Comparison of ENCODE assay signal across 9 cellular contexts in the genomic region with DNA sequence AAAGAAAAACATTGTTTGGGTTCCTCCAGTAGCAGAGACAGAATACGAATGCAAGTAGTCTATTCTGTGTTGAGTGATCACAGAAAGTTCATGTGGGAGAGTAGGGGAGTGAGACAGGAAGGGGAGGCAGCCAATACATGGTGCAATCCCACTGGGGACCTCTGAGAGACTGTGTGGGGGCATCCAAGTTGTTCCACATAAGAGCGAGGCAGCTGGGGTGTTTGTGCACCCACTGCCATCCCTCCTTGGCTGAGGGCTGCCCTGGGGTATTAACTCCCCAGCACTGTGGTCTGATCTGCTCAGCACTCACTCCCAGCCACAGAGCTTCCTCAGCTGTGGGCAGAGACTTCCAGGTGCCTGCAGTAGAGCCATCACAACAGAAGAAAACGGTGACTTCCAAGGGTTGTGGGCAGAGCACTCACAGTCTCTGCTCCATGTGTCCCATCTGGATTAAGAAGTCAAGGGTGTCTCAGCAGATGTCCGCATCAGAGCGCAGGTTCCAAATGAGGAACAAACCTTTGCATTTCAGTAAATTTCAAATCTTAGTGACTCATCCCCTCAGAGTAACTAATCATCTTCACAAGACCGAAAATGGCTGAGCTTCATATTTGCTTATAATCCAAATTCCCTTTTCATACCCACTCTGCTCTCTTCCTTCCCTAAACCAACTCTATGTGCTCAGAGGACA.
A peak's percentile ranks its signal among the peaks of the same experiment; 100 is the strongest.
DNase-seq lines count a peak whose midpoint lies in the region; ATAC-seq lines count a peak whose summit lies in the region.
"Had no signal": no experiment of that assay in that cellular context is flagged by ENCODE, and none has a peak within 500 bp of the region (broad histone marks: within the 10 kb centered on the region; RNA-seq: fewer than 3 reads in every experiment).

No MANE protein-coding gene starts in this region.

- CTCF ChIA-PET in CD4-positive, alpha-beta memory T cell (lab: Charles Lee; ENCODE audit: partially characterized antibody), result interaction anchor here (1.4 kb wide), 1 partner anchor 8 kb away, joined by 3 read pairs; no protein-coding TSS in a partner anchor

- no peaks in the 10 kb centered on the region for H3K27me3 ChIP-seq in CD4-positive, alpha-beta memory T cell (ENCODE audit: insufficient read depth, low read length)

- no peak overlapping the region for H3K27ac ChIP-seq in CD4-positive, alpha-beta memory T cell (ENCODE audit: low read depth, low read length)

- peak overlapping the region; percentile 59 for H3K27ac Mint-ChIP-seq in stimulated activated naive B cell treated with anti-CD40 and anti-IgM and Interleukin-4, amounts not matched to agents 10 μg/mL and 1 μg/mL and 100 μg/mL, for 72 hours
- no peak overlapping the region for H3K27ac Mint-ChIP-seq in CD4-positive, alpha-beta memory T cell
- H3K27ac Mint-ChIP-seq: activated naive CD8-positive, alpha-beta T cell treated with anti-CD3 and anti-CD28 coated beads, Interleukin-2, amount 10 ng/mL, durations not matched to agents 7 days and 5 days had no signal

- no peaks in the 10 kb centered on the region for H3K4me1 ChIP-seq in CD4-positive, alpha-beta memory T cell (ENCODE audit: insufficient read depth, low read length)

- no peaks in the 10 kb centered on the region for H3K36me3 Mint-ChIP-seq in stimulated activated naive B cell treated with anti-CD40 and anti-IgM and Interleukin-4, amounts not matched to agents 10 μg/mL and 1 μg/mL and 100 μg/mL, for 72 hours
- no peaks in the 10 kb centered on the region for H3K36me3 Mint-ChIP-seq in CD4-positive, alpha-beta memory T cell
- H3K36me3 Mint-ChIP-seq: activated naive CD8-positive, alpha-beta T cell treated with anti-CD3 and anti-CD28 coated beads, Interleukin-2, amount 10 ng/mL, durations not matched to agents 7 days and 5 days had no signal

- H3K4me3 Mint-ChIP-seq in stimulated activated naive B cell treated with anti-CD40 and anti-IgM and Interleukin-4, amounts not matched to agents 10 μg/mL and 1 μg/mL and 100 μg/mL, for 72 hours, result peak overlapping the region; percentile 32 to 39
- H3K4me3 Mint-ChIP-seq in CD4-positive, alpha-beta memory T cell, result no peak overlapping the region
- H3K4me3 Mint-ChIP-seq: activated naive CD8-positive, alpha-beta T cell treated with anti-CD3 and anti-CD28 coated beads, Interleukin-2, amount 10 ng/mL, durations not matched to agents 7 days and 5 days had no signal

- POLR2A ChIA-PET in CD4-positive, alpha-beta memory T cell (lab: Charles Lee; ENCODE audit: partially characterized antibody), result no interaction called here

- intact Hi-C loops in left ventricle myocardium superior (cut with micrococcal nuclease), result no loop called here
- intact Hi-C loops in CD4-positive, alpha-beta memory T cell (cut with micrococcal nuclease), result no loop called here

- H3K27me3 Mint-ChIP-seq in stimulated activated naive B cell treated with anti-CD40 and anti-IgM and Interleukin-4, amounts not matched to agents 10 μg/mL and 1 μg/mL and 100 μg/mL, for 72 hours, result no peaks in the 10 kb centered on the region
- peaks cover 8% of the 10 kb centered on the region in 2 donors for H3K27me3 Mint-ChIP-seq in CD4-positive, alpha-beta memory T cell

- DNase-seq in UCSD-AML1 (lab: John Stamatoyannopoulos, UW; ENCODE audit: unreplicated experiment) (peak; percentile 56), left ventricle myocardium superior (no peak), NCI-H2196 treated with DMSO at 0.1 percent for 48 hours (lab: John Stamatoyannopoulos, UW; ENCODE audit: unreplicated experiment) (no peak), HPDE6-E6E7 (ENCODE audit: extremely low spot score) (no peak)
- peak; percentile 31 for DNase-seq in stimulated activated naive B cell treated with anti-CD40 and anti-IgM and Interleukin-4, amounts not matched to agents 10 μg/mL and 1 μg/mL and 100 μg/mL, for 72 hours
- DNase-seq in CD4-positive, alpha-beta memory T cell, result no peak
- DNase-seq: activated naive CD8-positive, alpha-beta T cell treated with anti-CD3 and anti-CD28 coated beads, Interleukin-2, amount 10 ng/mL, durations not matched to agents 7 days and 5 days had no signal

- no peak overlapping the region for H3K4me3 ChIP-seq in CD4-positive, alpha-beta memory T cell (ENCODE audit: low read length in 2 of 2)

- H3K4me1 Mint-ChIP-seq in stimulated activated naive B cell treated with anti-CD40 and anti-IgM and Interleukin-4, amounts not matched to agents 10 μg/mL and 1 μg/mL and 100 μg/mL, for 72 hours, result peaks cover 51 to 71% of the 10 kb centered on the region in 2 donors
- H3K4me1 Mint-ChIP-seq in CD4-positive, alpha-beta memory T cell, result peaks cover 0 to 3% (median 1%) of the 10 kb centered on the region in 4 donors
- H3K4me1 Mint-ChIP-seq: activated naive CD8-positive, alpha-beta T cell treated with anti-CD3 and anti-CD28 coated beads, Interleukin-2, amount 10 ng/mL, durations not matched to agents 7 days and 5 days had no signal

- H3K36me3 ChIP-seq in CD4-positive, alpha-beta memory T cell (ENCODE audit: insufficient read depth, low read length), result no peaks in the 10 kb centered on the region

- no peaks in the 10 kb centered on the region for H3K9me3 ChIP-seq in CD4-positive, alpha-beta memory T cell (ENCODE audit: control insufficient read depth in 1 of 2, low read length in 2 of 2)

- ATAC-seq in HG03432 (IDR thresholded peaks at IDR 0.05; ENCODE audit: unreplicated experiment), result peak; percentile 48
- ATAC-seq in left ventricle myocardium superior, result peak; percentile 52
- peak; percentile 73 to 77 for ATAC-seq in stimulated activated naive B cell treated with anti-CD40 and anti-IgM and Interleukin-4, amounts not matched to agents 10 μg/mL and 1 μg/mL and 100 μg/mL, for 72 hours (replicated peaks)
- no peak for ATAC-seq in GM21576 (IDR thresholded peaks at IDR 0.05; ENCODE audit: unreplicated experiment)

- H3K9me3 Mint-ChIP-seq in stimulated activated naive B cell treated with anti-CD40 and anti-IgM and Interleukin-4, amounts not matched to agents 10 μg/mL and 1 μg/mL and 100 μg/mL, for 72 hours, result no peaks in the 10 kb centered on the region
- H3K9me3 Mint-ChIP-seq in CD4-positive, alpha-beta memory T cell, result peaks cover 0 to 4% (median 0%) of the 10 kb centered on the region in 8 donors
- H3K9me3 Mint-ChIP-seq: activated naive CD8-positive, alpha-beta T cell treated with anti-CD3 and anti-CD28 coated beads, Interleukin-2, amount 10 ng/mL, durations not matched to agents 7 days and 5 days had no signal

Comparison
In these comparisons a context has a peak if more than half of its experiments do, and no peak if none do; other contexts are left out.
1. DNase-seq: peak in UCSD-AML1 (single experiment) and stimulated activated naive B cell treated with anti-CD40 and anti-IgM and Interleukin-4, amounts not matched to agents 10 μg/mL and 1 μg/mL and 100 μg/mL, for 72 hours (single experiment); none in left ventricle myocardium superior (single experiment), CD4-positive, alpha-beta memory T cell (0 of 5), NCI-H2196 treated with DMSO at 0.1 percent for 48 hours (single experiment) and HPDE6-E6E7 (single experiment).
2. H3K4me3 Mint-ChIP-seq: peak in stimulated activated naive B cell treated with anti-CD40 and anti-IgM and Interleukin-4, amounts not matched to agents 10 μg/mL and 1 μg/mL and 100 μg/mL, for 72 hours (2 of 2); none in CD4-positive, alpha-beta memory T cell (0 of 8).